ENCODE assay signal across 7 cellular contexts in the genomic region with DNA sequence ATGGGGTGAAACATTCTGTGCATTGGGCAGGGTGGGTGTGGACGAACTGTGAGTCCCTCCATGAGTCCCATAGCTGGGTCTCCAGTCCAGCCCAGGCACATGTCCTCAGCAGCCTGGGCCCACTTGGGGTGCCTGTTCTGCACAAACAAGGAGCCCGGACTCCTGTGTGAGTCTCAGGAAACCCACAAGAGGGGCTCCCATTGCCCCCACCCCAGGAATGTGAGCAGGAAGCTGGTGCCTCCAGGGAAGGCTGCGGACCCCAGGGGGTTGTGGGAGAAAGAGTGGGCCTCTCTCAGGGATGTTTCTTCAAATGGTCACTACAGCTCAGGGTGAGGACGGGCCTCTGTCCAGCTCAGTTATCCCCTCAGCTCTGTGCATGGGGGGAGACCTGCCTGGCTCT. TPM values are rescaled to one million over a fixed set of nuclear protein-coding genes. Genes with fewer than 3 reads are reported as not detected.
"Had no signal": no experiment of that assay in that cellular context is flagged by ENCODE, and none has a peak within 500 bp of the region (broad histone marks: within the 10 kb centered on the region; RNA-seq: fewer than 3 reads in every experiment).

No MANE protein-coding gene starts in this region.

RNA-seq across cellular contexts. Expression of gene KRT16, which starts 3.9 kb away (rescaled TPM):
- total RNA-seq: activated CD4-positive, alpha-beta memory T cell treated with anti-CD3 and anti-CD28 coated beads, Interleukin-2, amount 10 ng/mL, durations not matched to agents 7 days and 5 days; activated CD8-positive, alpha-beta memory T cell treated with anti-CD3 and anti-CD28 coated beads, Interleukin-2, amount 10 ng/mL, durations not matched to agents 7 days and 5 days; cardiac muscle cell; LHCN-M2; NCI-H460; Right ventricle myocardium superior had no signal

RNA-seq across cellular contexts. Expression of gene KRT17, which starts 7.9 kb away (rescaled TPM):
- total RNA-seq: activated CD4-positive, alpha-beta memory T cell treated with anti-CD3 and anti-CD28 coated beads, Interleukin-2, amount 10 ng/mL, durations not matched to agents 7 days and 5 days; cardiac muscle cell; Right ventricle myocardium superior had no signal

RNA-seq across cellular contexts. Expression of gene KRT14, which starts 29.8 kb away (rescaled TPM):
- total RNA-seq: activated CD4-positive, alpha-beta memory T cell treated with anti-CD3 and anti-CD28 coated beads, Interleukin-2, amount 10 ng/mL, durations not matched to agents 7 days and 5 days; activated CD8-positive, alpha-beta memory T cell treated with anti-CD3 and anti-CD28 coated beads, Interleukin-2, amount 10 ng/mL, durations not matched to agents 7 days and 5 days; cardiac muscle cell; LHCN-M2; NCI-H460; Right ventricle myocardium superior; RPMI7951 had no signal

RNA-seq across cellular contexts. Expression of gene KRT9, which starts 44.6 kb away (rescaled TPM):
- total RNA-seq: activated CD4-positive, alpha-beta memory T cell treated with anti-CD3 and anti-CD28 coated beads, Interleukin-2, amount 10 ng/mL, durations not matched to agents 7 days and 5 days; activated CD8-positive, alpha-beta memory T cell treated with anti-CD3 and anti-CD28 coated beads, Interleukin-2, amount 10 ng/mL, durations not matched to agents 7 days and 5 days; cardiac muscle cell; LHCN-M2; NCI-H460; Right ventricle myocardium superior; RPMI7951 had no signal
- polyA plus RNA-seq: cardiac muscle cell had no signal
